8 cellular contexts compared by ENCODE assay signal in genomic region chr10:48614481-48615383, GRCh38. TPM values are rescaled to one million over a fixed set of nuclear protein-coding genes. Genes with fewer than 3 reads are reported as not detected.
DNase-seq lines count a peak whose midpoint lies in the region; ATAC-seq, FAIRE-seq and TF ChIP-seq lines count a peak whose summit lies in the region.

No MANE protein-coding gene starts in this region.

- peak; percentile 70 for ATAC-seq in GM21367 (IDR thresholded peaks at IDR 0.05; ENCODE audit: unreplicated experiment)

- BruUV-seq in Caco-2 (replicated peaks; lab: Mats Ljungman, UMichigan): no TSS peak

- no peak overlapping the region for H3K4me3 ChIP-seq in Caco-2 (ENCODE audit: low read depth, low read length)

- H3K4me1 ChIP-seq in Caco-2: no peaks in the 10 kb centered on the region

- no peaks in the 10 kb centered on the region for H3K36me3 ChIP-seq in Caco-2 (ENCODE audit: control insufficient read depth, insufficient read depth, low read length)

- intact Hi-C loops in Caco-2 (cut with micrococcal nuclease; ENCODE audit: unreplicated experiment): loop anchor here (2.0 kb wide), 1 partner anchor 252 kb away; no protein-coding TSS in a partner anchor

- no peak for FAIRE-seq in D721Med (lab: Jason Lieb, UNC)

- DNase-seq in Caco-2 (no peak), fibroblast of peridontal ligament (ENCODE audit: extremely low read depth) (peak; percentile 64), D721Med (ENCODE audit: insufficient read length, low spot score) (no peak), midbrain (lab: John Stamatoyannopoulos, UW) (no peak)
- no peak for DNase-seq in stimulated activated naive CD4-positive, alpha-beta T cell treated with Interleukin-2 at 50 U/mL for 16 hours (lab: John Stamatoyannopoulos, UW)
- DNase-seq in effector CD8-positive, alpha-beta T cell (lab: John Stamatoyannopoulos, UW): no peak

- peak; percentile 44 to 62 for TF ChIP-seq CTCF in Caco-2 (IDR thresholded peaks at IDR 0.05; ENCODE audit: insufficient read depth in 1 of 2, low read depth in 1 of 2, low read length in 1 of 2, severe bottlenecking in 1 of 2, unreplicated experiment in 1 of 2)
- TF ChIP-seq CTCF in LNCAP (IDR thresholded peaks at IDR 0.05): peak; percentile 55
- TF ChIP-seq CTCF in D721Med (IDR thresholded peaks at IDR 0.05; ENCODE audit: insufficient read depth, missing control alignments): no peak

- H3K27ac Mint-ChIP-seq in Caco-2 (ENCODE audit: unreplicated experiment): no peak overlapping the region

- H3K9me3 Mint-ChIP-seq in Caco-2 (ENCODE audit: unreplicated experiment): no peaks in the 10 kb centered on the region

- no peaks in the 10 kb centered on the region for H3K36me3 Mint-ChIP-seq in Caco-2 (ENCODE audit: insufficient read depth, unreplicated experiment)

- H3K9me3 ChIP-seq in Caco-2: no peaks in the 10 kb centered on the region

- CTCF ChIA-PET in Caco-2 (lab: Charles Lee): interaction anchor here (0.5 to 1.8 kb wide), 9 partner anchors 9 to 170 kb away, joined by 3 to 19 read pairs (median 5); partner anchors contain the start of gene ARHGAP22

- no peak overlapping the region for H3K4me3 Mint-ChIP-seq in Caco-2 (ENCODE audit: unreplicated experiment)

- POLR2A ChIA-PET in Caco-2 (lab: Charles Lee): no interaction called here

- no peaks in the 10 kb centered on the region for H3K4me1 Mint-ChIP-seq in Caco-2 (ENCODE audit: low read depth, unreplicated experiment)

- no peaks in the 10 kb centered on the region for H3K27me3 ChIP-seq in Caco-2 (replicated peaks; ENCODE audit: control insufficient read depth, insufficient read depth, low read length)

- peaks cover 19% of the 10 kb centered on the region for H3K27me3 Mint-ChIP-seq in Caco-2 (ENCODE audit: insufficient read depth, unreplicated experiment)

RNA-seq across cellular contexts. Expression of gene ARHGAP22, which starts 9.9 kb away (rescaled TPM):
- total RNA-seq in Caco-2 (2022): 10.7 and 13.5 TPM in 2 replicates
